ENCODE assay signal across 9 cellular contexts in the genomic region with DNA sequence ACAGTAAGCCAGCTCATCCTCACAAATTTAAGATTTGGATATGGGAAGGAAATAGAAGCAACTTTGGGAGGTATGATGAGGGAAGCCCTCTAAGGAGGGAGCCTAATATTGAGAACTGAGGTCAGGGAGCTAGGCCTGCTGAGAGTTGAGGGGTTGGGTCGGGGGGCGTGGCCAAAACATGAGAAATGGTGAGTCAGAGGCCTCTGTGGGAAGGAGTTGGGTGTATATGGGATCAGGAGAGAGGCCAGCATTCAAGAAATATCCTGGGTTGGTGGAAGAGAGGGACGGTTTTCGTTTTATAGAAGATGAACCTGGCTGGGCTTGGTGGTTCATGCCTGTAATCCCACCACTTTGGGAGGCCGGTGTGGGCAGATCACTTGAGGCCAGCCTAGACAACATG. TPM values are rescaled to one million over a fixed set of nuclear protein-coding genes. Genes with fewer than 3 reads are reported as not detected.
DNase-seq lines count a peak whose midpoint lies in the region; FAIRE-seq and TF ChIP-seq lines count a peak whose summit lies in the region.
"Had no signal": no experiment of that assay in that cellular context is flagged by ENCODE, and none has a peak within 500 bp of the region (broad histone marks: within the 10 kb centered on the region; RNA-seq: fewer than 3 reads in every experiment).

No MANE protein-coding gene starts in this region.

- H3F3A ChIP-seq in smooth muscle cell (ENCODE audit: low read depth) = peaks cover 20% of the 10 kb centered on the region

- intact Hi-C loops in thyroid gland (cut with DNase I) = no loop called here

- H4K20me1 ChIP-seq in smooth muscle cell (ENCODE audit: low read depth) = peaks cover 12% of the 10 kb centered on the region

- H3K4me2 ChIP-seq in smooth muscle cell = peak overlapping the region; percentile 68

- H2AFZ ChIP-seq in smooth muscle cell (ENCODE audit: low read depth) = no peak overlapping the region

- H3K4me1 ChIP-seq in smooth muscle cell (ENCODE audit: low read depth) (peaks cover 15% of the 10 kb centered on the region), thyroid gland (peaks cover 0 to 6% of the 10 kb centered on the region in 2 donors)

- peak overlapping the region; percentile 72 for H3K9ac ChIP-seq in smooth muscle cell (ENCODE audit: low read depth)

- no peak for TF ChIP-seq CTCF in smooth muscle cell (IDR thresholded peaks at IDR 0.05; ENCODE audit: borderline replicate concordance, insufficient read depth, poor library complexity, severe bottlenecking)
- TF ChIP-seq CTCF in thyroid gland (IDR thresholded peaks at IDR 0.05) = no peak

- FAIRE-seq in RCC 7860 (lab: Jason Lieb, UNC) = peak; percentile 63

- 48% methylated on average over 5 of the region's 5 CpGs for WGBS in smooth muscle cell (ENCODE audit: low lambda C conversion rate)
- 87 to 95% methylated on average over 5 of the region's 5 CpGs for WGBS in thyroid gland, 2 donors

- H3K36me3 ChIP-seq in smooth muscle cell (ENCODE audit: low read depth) (no peaks in the 10 kb centered on the region), thyroid gland (peaks cover 6 to 17% of the 10 kb centered on the region in 2 donors)

- DNase-seq in NCI-H2171 treated with DMSO at 0.1 percent for 48 hours (lab: John Stamatoyannopoulos, UW) (peak; percentile 16), NCI-H2171 (lab: John Stamatoyannopoulos, UW) (no peak), RCC 7860 (ENCODE audit: low spot score) (peak; percentile 56), epithelial cell of prostate (ENCODE audit: low read depth, low spot score) (no peak), smooth muscle cell (lab: John Stamatoyannopoulos, UW; ENCODE audit: unreplicated experiment) (peak; percentile 8), epidermal melanocyte (ENCODE audit: insufficient read length, low spot score) (no peak), thyroid gland (no peak)
- no peak for DNase-seq in activated CD4-positive, CD25-positive, alpha-beta regulatory T cell (lab: John Stamatoyannopoulos, UW)
- DNase-seq: heart left ventricle had no signal

- TF ChIP-seq POLR2A in thyroid gland (IDR thresholded peaks at IDR 0.05) = no peak

- no peaks in the 10 kb centered on the region for H3K27me3 ChIP-seq in smooth muscle cell (ENCODE audit: low read depth)
- H3K27me3 ChIP-seq in thyroid gland = no peaks in the 10 kb centered on the region
- H3K27me3 ChIP-seq: heart left ventricle had no signal

- no peak overlapping the region for H3K4me3 ChIP-seq in smooth muscle cell
- no peak overlapping the region for H3K4me3 ChIP-seq in thyroid gland (replicated peaks in 1 of 3)
- H3K4me3 ChIP-seq: heart left ventricle had no signal

- H3K27ac ChIP-seq in epithelial cell of prostate (peak overlapping the region; percentile 59), smooth muscle cell (ENCODE audit: low read depth) (peak overlapping the region; percentile 93), thyroid gland (no peak overlapping the region)
- H3K27ac ChIP-seq: heart left ventricle had no signal

- H3K9me3 ChIP-seq in smooth muscle cell (replicated peaks; ENCODE audit: low read depth) (no peaks in the 10 kb centered on the region), thyroid gland (no peaks in the 10 kb centered on the region)
- H3K9me3 ChIP-seq: heart left ventricle had no signal

- no peaks in the 10 kb centered on the region for H3K79me2 ChIP-seq in smooth muscle cell (ENCODE audit: low read depth)

RNA-seq across cellular contexts. Expression of a gene that starts 48.4 kb away (rescaled TPM):
- total RNA-seq in smooth muscle cell = 16.2 and 17.0 TPM in 2 replicates
- 12.6 and 17.7 TPM in 2 replicates for polyA plus RNA-seq in smooth muscle cell
- total RNA-seq in thyroid gland = 10 to 100 TPM; 29.5 to 58.8 (median 48.4) TPM

RNA-seq across cellular contexts. Expression of a gene that starts 50.5 kb away (rescaled TPM):
- 29.9 and 71.8 TPM in 2 replicates for total RNA-seq in smooth muscle cell
- polyA plus RNA-seq in smooth muscle cell = 58.5 and 59.4 TPM in 2 replicates
- total RNA-seq in thyroid gland = 10 to 100 TPM; 66.5 to 89.2 (median 74.6) TPM

Comparison
In these comparisons a context has a peak if more than half of its experiments do, and no peak if none do; other contexts are left out.
1. DNase-seq: peak in NCI-H2171 treated with DMSO at 0.1 percent for 48 hours (single experiment), RCC 7860 (single experiment) and smooth muscle cell (single experiment); none in NCI-H2171 (single experiment), epithelial cell of prostate (single experiment), activated CD4-positive, CD25-positive, alpha-beta regulatory T cell (0 of 4), epidermal melanocyte (single experiment) and thyroid gland (0 of 2).
2. H3K27ac ChIP-seq: peak in epithelial cell of prostate (single experiment) and smooth muscle cell (single experiment); none in thyroid gland (0 of 3).